ENCODE assay signal across 1 cellular context in the genomic region with DNA sequence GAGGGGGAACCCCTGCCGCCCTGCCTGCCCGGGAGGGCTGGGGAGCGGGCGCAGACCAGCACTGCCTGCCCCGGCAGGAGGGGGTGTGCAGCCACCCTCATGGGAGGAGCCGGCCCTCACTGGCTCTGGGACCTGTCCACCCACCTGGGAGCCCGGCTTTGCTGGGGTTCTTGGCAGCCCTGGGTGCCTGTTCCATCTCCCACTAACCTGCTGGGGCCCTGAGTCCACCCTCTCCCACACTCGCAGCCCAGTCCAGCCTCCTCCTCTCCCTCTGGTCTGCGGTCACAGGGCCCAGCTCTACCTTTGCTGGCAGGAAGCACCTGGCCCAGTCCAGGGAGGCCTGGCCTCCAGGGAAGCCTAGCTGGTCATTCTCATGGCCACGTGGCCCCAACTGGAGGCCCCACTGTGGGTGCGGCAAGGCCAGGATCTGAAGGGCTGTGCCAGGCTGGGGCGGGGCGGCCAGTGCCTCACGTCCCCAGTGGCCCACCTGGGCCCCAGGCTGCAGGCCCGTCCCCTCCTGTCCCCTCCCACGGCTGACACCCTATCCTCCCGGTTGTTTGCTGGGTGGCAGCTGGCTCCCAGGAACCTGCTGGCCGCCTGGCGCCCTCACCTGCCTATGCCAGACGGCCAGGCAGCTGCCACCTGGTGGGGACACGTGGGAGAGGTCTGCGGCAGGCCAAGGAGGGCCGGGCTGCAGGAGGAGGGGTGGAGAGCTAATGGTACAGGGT.
A peak's percentile ranks its signal among the peaks of the same experiment; 100 is the strongest.
TF ChIP-seq lines count a peak whose summit lies in the region.

A gene (minus strand): TSS at position 393 of the 728 bp plus-strand sequence. CDS start 721 bp downstream, outside the sequence.

TF ChIP-seq in HepG2, 621 proteins besides CTCF, POLR2A, EP300 and RAD21 (continued from another document and continues in another):
- TF ChIP-seq SP5 (CRISPR knock-in tag; IDR thresholded peaks at IDR 0.05; ENCODE audit: borderline replicate concordance, low read depth) = peak; percentile 44; the same call in 1 of the 2 replicates
- TF ChIP-seq KLF6 (CRISPR knock-in tag; IDR thresholded peaks at IDR 0.05) = peak; percentile 94
- TF ChIP-seq, protein P1, sequence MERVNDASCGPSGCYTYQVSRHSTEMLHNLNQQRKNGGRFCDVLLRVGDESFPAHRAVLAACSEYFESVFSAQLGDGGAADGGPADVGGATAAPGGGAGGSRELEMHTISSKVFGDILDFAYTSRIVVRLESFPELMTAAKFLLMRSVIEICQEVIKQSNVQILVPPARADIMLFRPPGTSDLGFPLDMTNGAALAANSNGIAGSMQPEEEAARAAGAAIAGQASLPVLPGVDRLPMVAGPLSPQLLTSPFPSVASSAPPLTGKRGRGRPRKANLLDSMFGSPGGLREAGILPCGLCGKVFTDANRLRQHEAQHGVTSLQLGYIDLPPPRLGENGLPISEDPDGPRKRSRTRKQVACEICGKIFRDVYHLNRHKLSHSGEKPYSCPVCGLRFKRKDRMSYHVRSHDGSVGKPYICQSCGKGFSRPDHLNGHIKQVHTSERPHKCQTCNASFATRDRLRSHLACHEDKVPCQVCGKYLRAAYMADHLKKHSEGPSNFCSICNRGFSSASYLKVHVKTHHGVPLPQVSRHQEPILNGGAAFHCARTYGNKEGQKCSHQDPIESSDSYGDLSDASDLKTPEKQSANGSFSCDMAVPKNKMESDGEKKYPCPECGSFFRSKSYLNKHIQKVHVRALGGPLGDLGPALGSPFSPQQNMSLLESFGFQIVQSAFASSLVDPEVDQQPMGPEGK (CRISPR knock-in tag; IDR thresholded peaks at IDR 0.05) = peak; percentile 86
- TF ChIP-seq, protein P2, sequence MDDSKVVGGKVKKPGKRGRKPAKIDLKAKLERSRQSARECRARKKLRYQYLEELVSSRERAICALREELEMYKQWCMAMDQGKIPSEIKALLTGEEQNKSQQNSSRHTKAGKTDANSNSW (CRISPR knock-in tag; IDR thresholded peaks at IDR 0.05; ENCODE audit: borderline replicate concordance) = no peak
- peak; percentile 94 for TF ChIP-seq YEATS4 (CRISPR knock-in tag; IDR thresholded peaks at IDR 0.05; ENCODE audit: borderline replicate concordance)
- TF ChIP-seq JDP2 (CRISPR knock-in tag; IDR thresholded peaks at IDR 0.05; ENCODE audit: borderline replicate concordance) = no peak; the same call in 1 of the 2 replicates
- TF ChIP-seq XBP1 (CRISPR knock-in tag; IDR thresholded peaks at IDR 0.05) = no peak
- peak; percentile 72; the same call in 1 of the 2 replicates for TF ChIP-seq SP4 (CRISPR knock-in tag; IDR thresholded peaks at IDR 0.05)
- TF ChIP-seq, protein P3, sequence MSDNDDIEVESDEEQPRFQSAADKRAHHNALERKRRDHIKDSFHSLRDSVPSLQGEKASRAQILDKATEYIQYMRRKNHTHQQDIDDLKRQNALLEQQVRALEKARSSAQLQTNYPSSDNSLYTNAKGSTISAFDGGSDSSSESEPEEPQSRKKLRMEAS (IDR thresholded peaks at IDR 0.05) = peak; percentile 99
- no peak for TF ChIP-seq HOXA7 (CRISPR knock-in tag; IDR thresholded peaks at IDR 0.05)
- peak; percentile 91 for TF ChIP-seq PHF21A (CRISPR knock-in tag; IDR thresholded peaks at IDR 0.05)
- no peak for TF ChIP-seq NFYC (CRISPR knock-in tag; IDR thresholded peaks at IDR 0.05)
- TF ChIP-seq SKI (IDR thresholded peaks at IDR 0.05; ENCODE audit: partially characterized antibody) = peak; percentile 80
- TF ChIP-seq ZNF766 (CRISPR knock-in tag; IDR thresholded peaks at IDR 0.05; ENCODE audit: borderline replicate concordance) = peak; percentile 94; the same call in 1 of the 2 replicates
- no peak for TF ChIP-seq KLF15 (CRISPR knock-in tag; IDR thresholded peaks at IDR 0.05; ENCODE audit: borderline replicate concordance)
- TF ChIP-seq MAFK (conservative IDR thresholded peaks at IDR 0.05 in 1 of 2, IDR thresholded peaks at IDR 0.05 in 1 of 2; ENCODE audit: low read length in 2 of 2) = no peak
- no peak for TF ChIP-seq TOE1 (CRISPR knock-in tag; IDR thresholded peaks at IDR 0.05)
- peak; percentile 67; the same call in 1 of the 2 replicates for TF ChIP-seq KAT8 (CRISPR knock-in tag; IDR thresholded peaks at IDR 0.05)
- TF ChIP-seq SNRNP70 (IDR thresholded peaks at IDR 0.05; ENCODE audit: low read depth, low read length) = no peak
- no peak for TF ChIP-seq GABPA (IDR thresholded peaks at IDR 0.05; ENCODE audit: low read depth, low read length)
- peak; percentile 69 for TF ChIP-seq GABPA (CRISPR knock-in tag; IDR thresholded peaks at IDR 0.05; ENCODE audit: low read depth)
- TF ChIP-seq REXO4 (CRISPR knock-in tag; IDR thresholded peaks at IDR 0.05; ENCODE audit: borderline replicate concordance) = no peak
- TF ChIP-seq, protein P4, sequence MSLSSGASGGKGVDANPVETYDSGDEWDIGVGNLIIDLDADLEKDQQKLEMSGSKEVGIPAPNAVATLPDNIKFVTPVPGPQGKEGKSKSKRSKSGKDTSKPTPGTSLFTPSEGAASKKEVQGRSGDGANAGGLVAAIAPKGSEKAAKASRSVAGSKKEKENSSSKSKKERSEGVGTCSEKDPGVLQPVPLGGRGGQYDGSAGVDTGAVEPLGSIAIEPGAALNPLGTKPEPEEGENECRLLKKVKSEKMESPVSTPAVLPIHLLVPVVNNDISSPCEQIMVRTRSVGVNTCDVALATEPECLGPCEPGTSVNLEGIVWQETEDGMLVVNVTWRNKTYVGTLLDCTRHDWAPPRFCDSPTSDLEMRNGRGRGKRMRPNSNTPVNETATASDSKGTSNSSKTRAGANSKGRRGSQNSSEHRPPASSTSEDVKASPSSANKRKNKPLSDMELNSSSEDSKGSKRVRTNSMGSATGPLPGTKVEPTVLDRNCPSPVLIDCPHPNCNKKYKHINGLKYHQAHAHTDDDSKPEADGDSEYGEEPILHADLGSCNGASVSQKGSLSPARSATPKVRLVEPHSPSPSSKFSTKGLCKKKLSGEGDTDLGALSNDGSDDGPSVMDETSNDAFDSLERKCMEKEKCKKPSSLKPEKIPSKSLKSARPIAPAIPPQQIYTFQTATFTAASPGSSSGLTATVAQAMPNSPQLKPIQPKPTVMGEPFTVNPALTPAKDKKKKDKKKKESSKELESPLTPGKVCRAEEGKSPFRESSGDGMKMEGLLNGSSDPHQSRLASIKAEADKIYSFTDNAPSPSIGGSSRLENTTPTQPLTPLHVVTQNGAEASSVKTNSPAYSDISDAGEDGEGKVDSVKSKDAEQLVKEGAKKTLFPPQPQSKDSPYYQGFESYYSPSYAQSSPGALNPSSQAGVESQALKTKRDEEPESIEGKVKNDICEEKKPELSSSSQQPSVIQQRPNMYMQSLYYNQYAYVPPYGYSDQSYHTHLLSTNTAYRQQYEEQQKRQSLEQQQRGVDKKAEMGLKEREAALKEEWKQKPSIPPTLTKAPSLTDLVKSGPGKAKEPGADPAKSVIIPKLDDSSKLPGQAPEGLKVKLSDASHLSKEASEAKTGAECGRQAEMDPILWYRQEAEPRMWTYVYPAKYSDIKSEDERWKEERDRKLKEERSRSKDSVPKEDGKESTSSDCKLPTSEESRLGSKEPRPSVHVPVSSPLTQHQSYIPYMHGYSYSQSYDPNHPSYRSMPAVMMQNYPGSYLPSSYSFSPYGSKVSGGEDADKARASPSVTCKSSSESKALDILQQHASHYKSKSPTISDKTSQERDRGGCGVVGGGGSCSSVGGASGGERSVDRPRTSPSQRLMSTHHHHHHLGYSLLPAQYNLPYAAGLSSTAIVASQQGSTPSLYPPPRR (CRISPR knock-in tag; IDR thresholded peaks at IDR 0.05; ENCODE audit: borderline replicate concordance) = peak; percentile 48; the same call in 1 of the 2 replicates
- no peak for TF ChIP-seq GTF2F1 (IDR thresholded peaks at IDR 0.05; ENCODE audit: low read length)
- TF ChIP-seq PHF5A (CRISPR knock-in tag; IDR thresholded peaks at IDR 0.05; ENCODE audit: low read depth, unreplicated experiment) = peak; percentile 77
- TF ChIP-seq ZNF530 (CRISPR knock-in tag; IDR thresholded peaks at IDR 0.05; ENCODE audit: low read depth) = no peak
- TF ChIP-seq ZNF747 (CRISPR knock-in tag; IDR thresholded peaks at IDR 0.05; ENCODE audit: borderline replicate concordance) = no peak; the same call in none of the 2 replicates
- TF ChIP-seq, protein P5, sequence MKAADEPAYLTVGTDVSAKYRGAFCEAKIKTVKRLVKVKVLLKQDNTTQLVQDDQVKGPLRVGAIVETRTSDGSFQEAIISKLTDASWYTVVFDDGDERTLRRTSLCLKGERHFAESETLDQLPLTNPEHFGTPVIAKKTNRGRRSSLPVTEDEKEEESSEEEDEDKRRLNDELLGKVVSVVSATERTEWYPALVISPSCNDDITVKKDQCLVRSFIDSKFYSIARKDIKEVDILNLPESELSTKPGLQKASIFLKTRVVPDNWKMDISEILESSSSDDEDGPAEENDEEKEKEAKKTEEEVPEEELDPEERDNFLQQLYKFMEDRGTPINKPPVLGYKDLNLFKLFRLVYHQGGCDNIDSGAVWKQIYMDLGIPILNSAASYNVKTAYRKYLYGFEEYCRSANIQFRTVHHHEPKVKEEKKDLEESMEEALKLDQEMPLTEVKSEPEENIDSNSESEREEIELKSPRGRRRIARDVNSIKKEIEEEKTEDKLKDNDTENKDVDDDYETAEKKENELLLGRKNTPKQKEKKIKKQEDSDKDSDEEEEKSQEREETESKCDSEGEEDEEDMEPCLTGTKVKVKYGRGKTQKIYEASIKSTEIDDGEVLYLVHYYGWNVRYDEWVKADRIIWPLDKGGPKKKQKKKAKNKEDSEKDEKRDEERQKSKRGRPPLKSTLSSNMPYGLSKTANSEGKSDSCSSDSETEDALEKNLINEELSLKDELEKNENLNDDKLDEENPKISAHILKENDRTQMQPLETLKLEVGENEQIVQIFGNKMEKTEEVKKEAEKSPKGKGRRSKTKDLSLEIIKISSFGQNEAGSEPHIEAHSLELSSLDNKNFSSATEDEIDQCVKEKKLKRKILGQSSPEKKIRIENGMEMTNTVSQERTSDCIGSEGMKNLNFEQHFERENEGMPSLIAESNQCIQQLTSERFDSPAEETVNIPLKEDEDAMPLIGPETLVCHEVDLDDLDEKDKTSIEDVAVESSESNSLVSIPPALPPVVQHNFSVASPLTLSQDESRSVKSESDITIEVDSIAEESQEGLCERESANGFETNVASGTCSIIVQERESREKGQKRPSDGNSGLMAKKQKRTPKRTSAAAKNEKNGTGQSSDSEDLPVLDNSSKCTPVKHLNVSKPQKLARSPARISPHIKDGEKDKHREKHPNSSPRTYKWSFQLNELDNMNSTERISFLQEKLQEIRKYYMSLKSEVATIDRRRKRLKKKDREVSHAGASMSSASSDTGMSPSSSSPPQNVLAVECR (CRISPR knock-in tag; IDR thresholded peaks at IDR 0.05; ENCODE audit: borderline replicate concordance) = peak; percentile 56
- TF ChIP-seq, protein P6, sequence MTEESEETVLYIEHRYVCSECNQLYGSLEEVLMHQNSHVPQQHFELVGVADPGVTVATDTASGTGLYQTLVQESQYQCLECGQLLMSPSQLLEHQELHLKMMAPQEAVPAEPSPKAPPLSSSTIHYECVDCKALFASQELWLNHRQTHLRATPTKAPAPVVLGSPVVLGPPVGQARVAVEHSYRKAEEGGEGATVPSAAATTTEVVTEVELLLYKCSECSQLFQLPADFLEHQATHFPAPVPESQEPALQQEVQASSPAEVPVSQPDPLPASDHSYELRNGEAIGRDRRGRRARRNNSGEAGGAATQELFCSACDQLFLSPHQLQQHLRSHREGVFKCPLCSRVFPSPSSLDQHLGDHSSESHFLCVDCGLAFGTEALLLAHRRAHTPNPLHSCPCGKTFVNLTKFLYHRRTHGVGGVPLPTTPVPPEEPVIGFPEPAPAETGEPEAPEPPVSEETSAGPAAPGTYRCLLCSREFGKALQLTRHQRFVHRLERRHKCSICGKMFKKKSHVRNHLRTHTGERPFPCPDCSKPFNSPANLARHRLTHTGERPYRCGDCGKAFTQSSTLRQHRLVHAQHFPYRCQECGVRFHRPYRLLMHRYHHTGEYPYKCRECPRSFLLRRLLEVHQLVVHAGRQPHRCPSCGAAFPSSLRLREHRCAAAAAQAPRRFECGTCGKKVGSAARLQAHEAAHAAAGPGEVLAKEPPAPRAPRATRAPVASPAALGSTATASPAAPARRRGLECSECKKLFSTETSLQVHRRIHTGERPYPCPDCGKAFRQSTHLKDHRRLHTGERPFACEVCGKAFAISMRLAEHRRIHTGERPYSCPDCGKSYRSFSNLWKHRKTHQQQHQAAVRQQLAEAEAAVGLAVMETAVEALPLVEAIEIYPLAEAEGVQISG (CRISPR knock-in tag; IDR thresholded peaks at IDR 0.05) = peak; percentile 92
- TF ChIP-seq ZFP37 (CRISPR knock-in tag; IDR thresholded peaks at IDR 0.05; ENCODE audit: borderline replicate concordance) = peak; percentile 69; the same call in 1 of the 2 replicates
- TF ChIP-seq ZBTB21 (CRISPR knock-in tag; IDR thresholded peaks at IDR 0.05) = no peak; the same call in 1 of the 2 replicates
- TF ChIP-seq, protein P7, sequence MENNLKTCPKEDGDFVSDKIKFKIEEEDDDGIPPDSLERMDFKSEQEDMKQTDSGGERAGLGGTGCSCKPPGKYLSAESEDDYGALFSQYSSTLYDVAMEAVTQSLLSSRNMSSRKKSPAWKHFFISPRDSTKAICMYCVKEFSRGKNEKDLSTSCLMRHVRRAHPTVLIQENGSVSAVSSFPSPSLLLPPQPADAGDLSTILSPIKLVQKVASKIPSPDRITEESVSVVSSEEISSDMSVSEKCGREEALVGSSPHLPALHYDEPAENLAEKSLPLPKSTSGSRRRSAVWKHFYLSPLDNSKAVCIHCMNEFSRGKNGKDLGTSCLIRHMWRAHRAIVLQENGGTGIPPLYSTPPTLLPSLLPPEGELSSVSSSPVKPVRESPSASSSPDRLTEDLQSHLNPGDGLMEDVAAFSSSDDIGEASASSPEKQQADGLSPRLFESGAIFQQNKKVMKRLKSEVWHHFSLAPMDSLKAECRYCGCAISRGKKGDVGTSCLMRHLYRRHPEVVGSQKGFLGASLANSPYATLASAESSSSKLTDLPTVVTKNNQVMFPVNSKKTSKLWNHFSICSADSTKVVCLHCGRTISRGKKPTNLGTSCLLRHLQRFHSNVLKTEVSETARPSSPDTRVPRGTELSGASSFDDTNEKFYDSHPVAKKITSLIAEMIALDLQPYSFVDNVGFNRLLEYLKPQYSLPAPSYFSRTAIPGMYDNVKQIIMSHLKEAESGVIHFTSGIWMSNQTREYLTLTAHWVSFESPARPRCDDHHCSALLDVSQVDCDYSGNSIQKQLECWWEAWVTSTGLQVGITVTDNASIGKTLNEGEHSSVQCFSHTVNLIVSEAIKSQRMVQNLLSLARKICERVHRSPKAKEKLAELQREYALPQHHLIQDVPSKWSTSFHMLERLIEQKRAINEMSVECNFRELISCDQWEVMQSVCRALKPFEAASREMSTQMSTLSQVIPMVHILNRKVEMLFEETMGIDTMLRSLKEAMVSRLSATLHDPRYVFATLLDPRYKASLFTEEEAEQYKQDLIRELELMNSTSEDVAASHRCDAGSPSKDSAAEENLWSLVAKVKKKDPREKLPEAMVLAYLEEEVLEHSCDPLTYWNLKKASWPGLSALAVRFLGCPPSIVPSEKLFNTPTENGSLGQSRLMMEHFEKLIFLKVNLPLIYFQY (CRISPR knock-in tag; IDR thresholded peaks at IDR 0.05; ENCODE audit: borderline replicate concordance) = peak; percentile 40; the same call in 1 of the 2 replicates
- no peak; the same call in 1 of the 2 replicates for TF ChIP-seq ZC3H4 (CRISPR knock-in tag; IDR thresholded peaks at IDR 0.05; ENCODE audit: borderline replicate concordance)
- TF ChIP-seq, protein P8, sequence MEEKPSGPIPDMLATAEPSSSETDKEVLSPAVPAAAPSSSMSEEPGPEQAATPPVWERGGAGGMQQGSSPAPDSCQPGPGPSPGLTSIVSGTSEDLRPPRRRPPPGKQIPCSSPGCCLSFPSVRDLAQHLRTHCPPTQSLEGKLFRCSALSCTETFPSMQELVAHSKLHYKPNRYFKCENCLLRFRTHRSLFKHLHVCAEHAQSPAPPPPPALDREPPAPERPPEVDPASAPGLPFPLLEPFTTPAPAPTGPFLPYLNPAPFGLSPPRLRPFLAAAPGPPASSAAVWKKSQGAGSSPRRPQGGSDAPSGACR (CRISPR knock-in tag; IDR thresholded peaks at IDR 0.05) = no peak; the same call in 1 of the 2 replicates
- TF ChIP-seq IKZF4 (CRISPR knock-in tag; IDR thresholded peaks at IDR 0.05; ENCODE audit: borderline replicate concordance, low read depth, not compliant biosample characterization) = peak; percentile 24
